10 cellular contexts compared by ENCODE assay signal in genomic region chr11:115314330-115314729, GRCh38.
"Had no signal": no experiment of that assay in that cellular context is flagged by ENCODE, and none has a peak within 500 bp of the region (broad histone marks: within the 10 kb centered on the region; RNA-seq: fewer than 3 reads in every experiment).

No MANE protein-coding gene starts in this region.

- DNase-seq: GM23248, GOT3, H7, HFFc6, KG1 had no signal

- H3K4me3 ChIP-seq: GM23248, HAP-1, K562 had no signal

- H3K9me3 ChIP-seq: HAP-1 had no signal

- H3K27ac ChIP-seq: GM23248, HL-60 had no signal

- H2AFZ ChIP-seq: GM23248 had no signal

- ATAC-seq: HCT116, HepG2, K562 had no signal

- H3K4me1 ChIP-seq: HAP-1 had no signal

- H3K36me3 ChIP-seq: HAP-1 had no signal

- H3K9ac ChIP-seq: GM23248 had no signal

- FAIRE-seq: HepG2, K562 had no signal
